Comparison of ENCODE assay signal across 10 cellular contexts in the genomic region with DNA sequence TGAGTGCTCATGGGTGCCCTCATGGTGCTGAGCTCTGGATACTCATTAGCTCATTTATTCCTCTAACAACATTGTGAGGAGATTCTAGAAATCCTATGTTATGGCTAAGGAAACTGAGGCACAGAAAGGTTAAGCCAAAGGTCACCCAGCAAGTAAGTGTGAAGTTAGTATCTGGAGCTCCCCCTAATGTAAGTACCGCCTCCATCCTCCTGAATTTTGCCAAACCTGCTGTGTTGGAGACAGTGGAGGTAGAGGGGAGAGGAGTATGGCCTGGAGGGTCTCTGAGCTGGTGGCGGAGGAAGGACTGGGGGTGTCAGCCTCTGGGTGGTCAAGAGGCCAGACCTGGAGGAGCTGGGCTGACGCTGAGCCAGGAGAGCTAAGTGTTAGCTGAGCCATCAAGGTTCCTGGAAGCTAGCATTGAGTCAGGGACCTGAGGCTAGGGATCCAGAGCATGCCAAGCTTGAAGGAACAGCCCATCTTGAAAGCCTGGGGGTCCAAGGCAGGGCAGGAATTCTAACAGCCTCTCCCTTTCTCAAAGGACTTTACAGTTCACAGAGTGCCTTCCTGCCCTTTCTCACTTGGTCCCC.
DNase-seq lines count a peak whose midpoint lies in the region; ATAC-seq and TF ChIP-seq lines count a peak whose summit lies in the region.
"Had no signal": no experiment of that assay in that cellular context is flagged by ENCODE, and none has a peak within 500 bp of the region (broad histone marks: within the 10 kb centered on the region; RNA-seq: fewer than 3 reads in every experiment).

No MANE protein-coding gene starts in this region.

- DNase-seq in activated gamma-delta T cell treated with Interleukin-2 at 50 U/mL for 16 hours = peak; percentile 19
- no peak for DNase-seq in activated gamma-delta T cell (lab: John Stamatoyannopoulos, UW)
- no peak for DNase-seq in right atrium auricular region (ENCODE audit: low spot score)
- no peak for DNase-seq in tibial artery
- DNase-seq in mucosa of descending colon = no peak
- DNase-seq in ureter (ENCODE audit: low spot score) = no peak
- DNase-seq: H9, NCI-H1930 had no signal

- H3K27me3 Mint-ChIP-seq in activated T-helper 17 cell treated with anti-CD3 and anti-CD28 coated beads, Interleukin-2, amount 50 U/mL, for 72 hours = no peaks in the 10 kb centered on the region

- TF ChIP-seq CTCF in right atrium auricular region (IDR thresholded peaks at IDR 0.05) (no peak), tibial artery (IDR thresholded peaks at IDR 0.05) (no peak), mucosa of descending colon (IDR thresholded peaks at IDR 0.05) (no peak)

- intact Hi-C loops in tibial artery (cut with DNase I; ENCODE audit: low total_unique reads) (no loop called here), mucosa of descending colon (cut with DNase I, micrococcal nuclease) (no loop called here)

- peak overlapping the region; percentile 74 for H3K27ac Mint-ChIP-seq in activated T-helper 17 cell treated with anti-CD3 and anti-CD28 coated beads, Interleukin-2, amount 50 U/mL, for 72 hours
- H3K27ac Mint-ChIP-seq: H9 had no signal

- peaks cover 26% of the 10 kb centered on the region for H3K36me3 Mint-ChIP-seq in activated T-helper 17 cell treated with anti-CD3 and anti-CD28 coated beads, Interleukin-2, amount 50 U/mL, for 72 hours (ENCODE audit: low read depth)

- H3K4me1 Mint-ChIP-seq in activated T-helper 17 cell treated with anti-CD3 and anti-CD28 coated beads, Interleukin-2, amount 50 U/mL, for 72 hours = peaks cover 55% of the 10 kb centered on the region

- peak; percentile 5 for ATAC-seq in activated T-helper 17 cell treated with anti-CD3 and anti-CD28 coated beads, Interleukin-2, amount 50 U/mL, for 72 hours (replicated peaks)
- ATAC-seq in mucosa of descending colon = no peak
- no peak for ATAC-seq in HG03521 (IDR thresholded peaks at IDR 0.05; ENCODE audit: unreplicated experiment)

- H3K4me3 ChIP-seq in right atrium auricular region (no peak overlapping the region), tibial artery (no peak overlapping the region), mucosa of descending colon (no peak overlapping the region)

- H3K4me3 Mint-ChIP-seq in activated T-helper 17 cell treated with anti-CD3 and anti-CD28 coated beads, Interleukin-2, amount 50 U/mL, for 72 hours = peak overlapping the region; percentile 75
- H3K4me3 Mint-ChIP-seq: H9 had no signal

- no peaks in the 10 kb centered on the region for H3K9me3 ChIP-seq in right atrium auricular region
- no peaks in the 10 kb centered on the region for H3K9me3 ChIP-seq in tibial artery
- no peaks in the 10 kb centered on the region for H3K9me3 ChIP-seq in mucosa of descending colon

- H3K27ac ChIP-seq in right atrium auricular region = peak overlapping the region; percentile 81 to 83
- peak overlapping the region; percentile 84 to 92 for H3K27ac ChIP-seq in tibial artery

- H3K4me1 ChIP-seq in right atrium auricular region = peaks cover 0 to 83% of the 10 kb centered on the region in 2 donors
- peaks cover 16 to 87% (median 74%) of the 10 kb centered on the region in 4 donors for H3K4me1 ChIP-seq in tibial artery
- H3K4me1 ChIP-seq in mucosa of descending colon (ENCODE audit: low read depth) = peaks cover 46% of the 10 kb centered on the region

- peaks cover 6% of the 10 kb centered on the region for H3K36me3 ChIP-seq in right atrium auricular region
- peaks cover 1 to 4% (median 4%) of the 10 kb centered on the region in 3 donors for H3K36me3 ChIP-seq in tibial artery
- no peaks in the 10 kb centered on the region for H3K36me3 ChIP-seq in mucosa of descending colon (ENCODE audit: low read depth)

- H3K27me3 ChIP-seq in right atrium auricular region (no peaks in the 10 kb centered on the region), tibial artery (no peaks in the 10 kb centered on the region)

- H3K9me3 Mint-ChIP-seq in activated T-helper 17 cell treated with anti-CD3 and anti-CD28 coated beads, Interleukin-2, amount 50 U/mL, for 72 hours = no peaks in the 10 kb centered on the region
- H3K9me3 Mint-ChIP-seq: H9 had no signal
